ENCODE assay signal across 1 cellular context in genomic region chr9:94771096-94771495, GRCh38.
TF ChIP-seq lines count a peak whose summit lies in the region.

No MANE protein-coding gene starts in this region.

TF ChIP-seq in K562, 482 proteins besides CTCF, POLR2A, EP300 and RAD21:
- TF ChIP-seq SMC3 (conservative IDR thresholded peaks at IDR 0.05; ENCODE audit: insufficient read depth, low read depth, low read length) (no peak), TARDBP (IDR thresholded peaks at IDR 0.05) (no peak), OTX1 (CRISPR knock-in tag; IDR thresholded peaks at IDR 0.05) (no peak), MITF (IDR thresholded peaks at IDR 0.05) (no peak), MBD2 (IDR thresholded peaks at IDR 0.05; ENCODE audit: borderline replicate concordance, low read depth) (no peak), BACH1 (tag; IDR thresholded peaks at IDR 0.05) (no peak), LEF1 (IDR thresholded peaks at IDR 0.05) (no peak), ZEB2 (IDR thresholded peaks at IDR 0.05) (no peak), NEUROD1 (IDR thresholded peaks at IDR 0.05; ENCODE audit: borderline replicate concordance, low read depth, low read length, partially characterized antibody) (no peak), NFRKB (IDR thresholded peaks at IDR 0.05; ENCODE audit: low read depth) (no peak), CREB1 (IDR thresholded peaks at IDR 0.05) (no peak), CREB1 (CRISPR knock-in tag; IDR thresholded peaks at IDR 0.05) (no peak), DPF2 (IDR thresholded peaks at IDR 0.05) (no peak), ILF3 (IDR thresholded peaks at IDR 0.05; ENCODE audit: borderline replicate concordance) (no peak), HMGXB4 (CRISPR knock-in tag; IDR thresholded peaks at IDR 0.05) (no peak), SRSF3 (IDR thresholded peaks at IDR 0.05; ENCODE audit: insufficient read depth, low read length) (no peak), POLR3A (IDR thresholded peaks at IDR 0.05; ENCODE audit: borderline replicate concordance, extremely low read depth, insufficient read depth, insufficient read length) (no peak)
- TF ChIP-seq, protein P1, sequence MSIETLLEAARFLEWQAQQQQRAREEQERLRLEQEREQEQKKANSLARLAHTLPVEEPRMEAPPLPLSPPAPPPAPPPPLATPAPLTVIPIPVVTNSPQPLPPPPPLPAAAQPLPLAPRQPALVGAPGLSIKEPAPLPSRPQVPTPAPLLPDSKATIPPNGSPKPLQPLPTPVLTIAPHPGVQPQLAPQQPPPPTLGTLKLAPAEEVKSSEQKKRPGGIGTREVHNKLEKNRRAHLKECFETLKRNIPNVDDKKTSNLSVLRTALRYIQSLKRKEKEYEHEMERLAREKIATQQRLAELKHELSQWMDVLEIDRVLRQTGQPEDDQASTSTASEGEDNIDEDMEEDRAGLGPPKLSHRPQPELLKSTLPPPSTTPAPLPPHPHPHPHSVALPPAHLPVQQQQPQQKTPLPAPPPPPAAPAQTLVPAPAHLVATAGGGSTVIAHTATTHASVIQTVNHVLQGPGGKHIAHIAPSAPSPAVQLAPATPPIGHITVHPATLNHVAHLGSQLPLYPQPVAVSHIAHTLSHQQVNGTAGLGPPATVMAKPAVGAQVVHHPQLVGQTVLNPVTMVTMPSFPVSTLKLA (conservative IDR thresholded peaks at IDR 0.05), result no peak
